17 cellular contexts compared by ENCODE assay signal in the genomic region with DNA sequence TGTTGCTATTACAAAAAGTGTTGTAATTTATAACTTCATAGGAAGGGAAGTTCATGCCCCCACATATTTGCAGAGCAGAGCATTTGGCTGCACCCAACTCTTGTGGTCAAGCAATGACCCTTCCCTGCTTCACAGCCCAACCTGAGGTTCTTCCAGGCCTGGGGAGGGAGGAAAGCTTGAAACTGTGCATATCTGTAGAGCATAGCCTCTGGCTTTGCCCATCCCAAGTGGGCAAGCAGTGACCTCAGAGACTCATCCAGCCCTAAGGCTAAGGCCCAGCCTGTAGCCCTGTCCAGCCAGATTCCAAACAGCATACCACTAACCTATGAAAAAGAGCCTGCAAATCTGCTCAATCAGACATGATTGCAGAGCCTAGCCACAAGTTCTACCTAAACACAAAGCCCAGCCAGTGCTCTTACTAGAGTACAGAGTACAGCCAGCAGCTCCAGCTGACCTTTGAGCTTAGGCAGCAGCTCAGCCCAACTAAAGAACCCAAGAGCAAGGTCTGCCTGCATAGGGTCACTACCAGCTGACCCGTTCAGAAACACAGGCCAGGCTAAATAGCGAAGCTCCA. TPM values are rescaled to one million over a fixed set of nuclear protein-coding genes. Genes with fewer than 3 reads are reported as not detected.
A peak's percentile ranks its signal among the peaks of the same experiment; 100 is the strongest.
DNase-seq lines count a peak whose midpoint lies in the region; ATAC-seq and TF ChIP-seq lines count a peak whose summit lies in the region.
"Had no signal": no experiment of that assay in that cellular context is flagged by ENCODE, and none has a peak within 500 bp of the region (broad histone marks: within the 10 kb centered on the region; RNA-seq: fewer than 3 reads in every experiment).

No MANE protein-coding gene starts in this region.

- intact Hi-C loops in CD4-positive, alpha-beta T cell (cut with DNase I, micrococcal nuclease), result no loop called here

- CTCF ChIA-PET in CD4-positive, alpha-beta T cell (lab: Charles Lee), result interaction anchor here (2.7 to 3.6 kb wide), 2 partner anchors 8 to 51 kb away, joined by 9 to 17 read pairs; no protein-coding TSS in a partner anchor

- no peak overlapping the region for H3K9ac ChIP-seq in liver (ENCODE audit: low read depth in 1 of 2, low read length in 2 of 2)
- H3K9ac ChIP-seq: BLaER1 had no signal

- H3K36me3 ChIP-seq in liver (ENCODE audit: control insufficient read depth in 4 of 4, insufficient read depth in 3 of 4, low read depth in 1 of 4, low read length in 3 of 4), result no peaks in the 10 kb centered on the region
- H3K36me3 ChIP-seq: BLaER1, heart left ventricle, left lung, upper lobe of left lung had no signal

- H3K9me3 ChIP-seq in CD4-positive, alpha-beta T cell (ENCODE audit: control insufficient read depth, low read length), result peaks cover 6% of the 10 kb centered on the region
- no peaks in the 10 kb centered on the region for H3K9me3 ChIP-seq in liver (ENCODE audit: control insufficient read depth in 4 of 4, low read length in 3 of 4)
- H3K9me3 ChIP-seq: left lung, upper lobe of left lung had no signal

- POLR2A ChIA-PET in CD4-positive, alpha-beta T cell (lab: Charles Lee), result interaction anchor here (0.9 to 5.3 kb wide), 6 partner anchors 8 to 441 kb away, joined by 3 to 40 read pairs (median 8); partner anchors contain the start of genes CASP2 and GSTK1

- no peak overlapping the region for H3K27ac Mint-ChIP-seq in CD4-positive, alpha-beta T cell
- H3K27ac Mint-ChIP-seq in HFFc6, result no peak overlapping the region

- peak overlapping the region; percentile 23 for H3K4me3 Mint-ChIP-seq in CD4-positive, alpha-beta T cell
- H3K4me3 Mint-ChIP-seq in HFFc6, result no peak overlapping the region

- no peak for ATAC-seq in CD4-positive, alpha-beta T cell (ENCODE audit: poor library complexity)
- ATAC-seq in activated CD4-positive, CD25-positive, alpha-beta regulatory T cell treated with anti-CD3 and anti-CD28 coated beads, Interleukin-2, amount 50 U/mL, for 24 hours, result no peak
- ATAC-seq: heart left ventricle, left lung had no signal

- H3K27me3 ChIP-seq in CD4-positive, alpha-beta T cell (ENCODE audit: control insufficient read depth, insufficient read depth, low read length), result no peaks in the 10 kb centered on the region
- H3K27me3 ChIP-seq in liver (ENCODE audit: control insufficient read depth in 4 of 4, insufficient read depth in 4 of 4, low read length in 3 of 4), result no peaks in the 10 kb centered on the region
- H3K27me3 ChIP-seq: BLaER1, heart left ventricle, left lung, upper lobe of left lung had no signal

- no peak overlapping the region for H3K4me3 ChIP-seq in liver (ENCODE audit: low read depth in 1 of 3, low read length in 3 of 3)
- H3K4me3 ChIP-seq: BLaER1, heart left ventricle, left lung, upper lobe of left lung had no signal

- H3K27me3 Mint-ChIP-seq in CD4-positive, alpha-beta T cell, result no peaks in the 10 kb centered on the region
- H3K27me3 Mint-ChIP-seq in HFFc6 (ENCODE audit: insufficient read depth), result peaks cover 20% of the 10 kb centered on the region

- no peak overlapping the region for H3K27ac ChIP-seq in CD4-positive, alpha-beta T cell (ENCODE audit: low read depth, low read length)
- no peak overlapping the region for H3K27ac ChIP-seq in liver (ENCODE audit: low read depth in 1 of 2, low read length in 2 of 2)
- H3K27ac ChIP-seq: BLaER1, heart left ventricle, left lung, upper lobe of left lung had no signal

- peak; percentile 48 to 67 for TF ChIP-seq RAD21 in liver (IDR thresholded peaks at IDR 0.05)

- peaks cover 40% of the 10 kb centered on the region for H3K36me3 Mint-ChIP-seq in CD4-positive, alpha-beta T cell (ENCODE audit: low read depth)
- H3K36me3 Mint-ChIP-seq in HFFc6 (ENCODE audit: low read depth), result no peaks in the 10 kb centered on the region

- peaks cover 97% of the 10 kb centered on the region for H3K4me1 Mint-ChIP-seq in CD4-positive, alpha-beta T cell (ENCODE audit: low read depth)
- peaks cover 22% of the 10 kb centered on the region for H3K4me1 Mint-ChIP-seq in HFFc6 (ENCODE audit: low read depth)

- peaks cover 20% of the 10 kb centered on the region for H3K9me3 Mint-ChIP-seq in CD4-positive, alpha-beta T cell
- no peaks in the 10 kb centered on the region for H3K9me3 Mint-ChIP-seq in HFFc6

- no peak for TF ChIP-seq CTCF in CD4-positive, alpha-beta T cell (IDR thresholded peaks at IDR 0.05)
- TF ChIP-seq CTCF in HFFc6 (IDR thresholded peaks at IDR 0.05) (no peak), liver (IDR thresholded peaks at IDR 0.05; ENCODE audit: low read depth, low read length, missing input control) (no peak)

- 44% methylated on average over 2 of the region's 2 CpGs for WGBS in liver

- in situ Hi-C loops in T47D (cut with HindIII; ENCODE audit: low pct_unique_long_range_greater_than_20kb, low sequenced_read_pairs), result no loop called here

- H3K4me1 ChIP-seq in liver (ENCODE audit: control insufficient read depth in 4 of 4, insufficient read depth in 4 of 4, low read length in 3 of 4), result peaks cover 8 to 28% (median 14%) of the 10 kb centered on the region in 4 donors

- DNase-seq in CD4-positive, alpha-beta T cell, result no peak
- DNase-seq in HFFc6, result peak; percentile 39
- peak; percentile 21 to 83 for DNase-seq in T47D (ENCODE audit: low read depth in 1 of 2, low spot score in 1 of 2)
- no peak for DNase-seq in inferior parietal cortex (ENCODE audit: extremely low spot score)
- DNase-seq in stimulated activated CD4-positive, alpha-beta T cell treated with anti-CD3 and anti-CD28 coated beads, Interleukin-4, amount 100 ng/mL, for 24 hours, result no peak
- DNase-seq: activated CD4-positive, alpha-beta T cell treated with anti-CD3 and anti-CD28 coated beads, Interleukin-2, amount 50 U/mL, for 48 hours; heart left ventricle; left lung; naive B cell; NCI-H1105; NCI-H2227 treated with DMSO at 0.1 percent for 48 hours; upper lobe of left lung had no signal

TF ChIP-seq in liver, 16 proteins besides CTCF, POLR2A, EP300 and RAD21 (continues in another document):
- TF ChIP-seq ZBTB33 (IDR thresholded peaks at IDR 0.05) (no peak), ATF3 (IDR thresholded peaks at IDR 0.05) (peak; percentile 35), FOXA2 (IDR thresholded peaks at IDR 0.05) (no peak), MAX (IDR thresholded peaks at IDR 0.05) (peak; percentile 91)

RNA-seq across cellular contexts. Expression of gene GSTK1, which starts 14.4 kb away (rescaled TPM):
- 100 to 1,000 TPM; 245 to 259 TPM for total RNA-seq in CD4-positive, alpha-beta T cell
- 100 to 1,000 TPM in 2 of 6 experiments, 10 to 100 TPM in 4; 85.6 to 102 (median 89.4) TPM for total RNA-seq in HFFc6 (2021; fragmentation: NEBNext Ultra II Directional; extraction: Animal tissue kit (Norgen Biotek cat#: 25700))
- total RNA-seq in liver, result 100 to 1,000 TPM in 1 of 2 donors, 10 to 100 TPM in 1; 98.9 to 178 TPM
- 100 to 1,000 TPM; 195 to 253 TPM for polyA plus RNA-seq in liver

RNA-seq across cellular contexts. Expression of gene TAS2R40, which starts 27.0 kb away (rescaled TPM):
- total RNA-seq in CD4-positive, alpha-beta T cell, result not detected
- not detected for total RNA-seq in HFFc6 (2021; fragmentation: NEBNext Ultra II Directional; extraction: Animal tissue kit (Norgen Biotek cat#: 25700))
- not detected for total RNA-seq in liver
- polyA plus RNA-seq in liver, result not detected
- total RNA-seq: heart left ventricle; left lung; OCI-LY7; T-helper 1 cell treated with Interleukin-12 subunit alpha and Interleukin-12 subunit beta and Interleukin-4 antibody, amounts not matched to agents 30 ng/mL and 1 ng/mL, for 36 hours; upper lobe of left lung had no signal
- polyA plus RNA-seq: heart left ventricle had no signal

RNA-seq across cellular contexts. Expression of gene TMEM139, which starts 35.9 kb away (rescaled TPM):
- under 1 TPM; 0.20 to 0.27 TPM for total RNA-seq in CD4-positive, alpha-beta T cell
- total RNA-seq in HFFc6 (2021; fragmentation: NEBNext Ultra II Directional; extraction: Animal tissue kit (Norgen Biotek cat#: 25700)), result under 1 TPM in 1 of 6 experiments, not detected in 5; 0.25 TPM
- total RNA-seq in liver, result 1 to 10 TPM; 3.0 to 3.9 TPM
- polyA plus RNA-seq in liver, result 1 to 10 TPM; 7.0 to 8.6 TPM

RNA-seq across cellular contexts. Expression of gene CASP2, which starts 39.3 kb away (rescaled TPM):
- 10 to 100 TPM; 19.1 to 21.9 TPM for total RNA-seq in CD4-positive, alpha-beta T cell
- total RNA-seq in HFFc6 (2021; fragmentation: NEBNext Ultra II Directional; extraction: Animal tissue kit (Norgen Biotek cat#: 25700)), result 10 to 100 TPM; 22.4 to 29.6 (median 25.0) TPM
- 10 to 100 TPM in 1 of 2 donors, 1 to 10 TPM in 1; 4.5 to 11.3 TPM for total RNA-seq in liver
- polyA plus RNA-seq in liver, result 1 to 10 TPM; 3.4 to 3.7 TPM

Comparison
In these comparisons a context has a peak if more than half of its experiments do, and no peak if none do; other contexts are left out.
1. DNase-seq: peak in HFFc6 (single experiment) and T47D (2 of 2); none in CD4-positive, alpha-beta T cell (0 of 10), inferior parietal cortex (single experiment) and stimulated activated CD4-positive, alpha-beta T cell treated with anti-CD3 and anti-CD28 coated beads, Interleukin-4, amount 100 ng/mL, for 24 hours (single experiment).